11 cellular contexts compared by ENCODE assay signal in genomic region chr2:241269707-241270520, GRCh38. TPM values are rescaled to one million over a fixed set of nuclear protein-coding genes. Genes with fewer than 3 reads are reported as not detected.
DNase-seq lines count a peak whose midpoint lies in the region; ATAC-seq and TF ChIP-seq lines count a peak whose summit lies in the region.
"Had no signal": no experiment of that assay in that cellular context is flagged by ENCODE, and none has a peak within 500 bp of the region (broad histone marks: within the 10 kb centered on the region; RNA-seq: fewer than 3 reads in every experiment).

No MANE protein-coding gene starts in this region.

- H3K27me3 Mint-ChIP-seq in activated T-cell treated with anti-CD3 and anti-CD28 coated beads, Interleukin-2, amount 50 U/mL, for 24 hours: no peaks in the 10 kb centered on the region
- H3K27me3 Mint-ChIP-seq in activated T-cell treated with anti-CD3 and anti-CD28 coated beads, Interleukin-2, amount 50 U/mL, for 72 hours (ENCODE audit: low read depth): no peaks in the 10 kb centered on the region

- H2BK120ac ChIP-seq in mesenchymal stem cell (ENCODE audit: low read depth, low read length): no peak overlapping the region

- no peak for ATAC-seq in activated T-cell treated with anti-CD3 and anti-CD28 coated beads, Interleukin-2, amount 50 U/mL, for 72 hours (replicated peaks in 1 of 2)
- no peak for ATAC-seq in thoracic aorta (ENCODE audit: insufficient number of reproducible peaks, low FRiP score, low read depth)
- ATAC-seq: left colon, sciatic nerve had no signal

- H3K27ac ChIP-seq in brain microvascular endothelial cell (no peak overlapping the region), mesenchymal stem cell (ENCODE audit: low read length, poor library complexity, severe bottlenecking) (no peak overlapping the region), thoracic aorta (no peak overlapping the region)

- H3K23ac ChIP-seq in mesenchymal stem cell (ENCODE audit: low read length in 2 of 2): peak overlapping the region in 1 of 2 experiments; percentile 66

- H3K9me3 Mint-ChIP-seq in activated T-cell treated with anti-CD3 and anti-CD28 coated beads, Interleukin-2, amount 50 U/mL, for 24 hours: no peaks in the 10 kb centered on the region
- H3K9me3 Mint-ChIP-seq in activated T-cell treated with anti-CD3 and anti-CD28 coated beads, Interleukin-2, amount 50 U/mL, for 72 hours: no peaks in the 10 kb centered on the region

- no peak overlapping the region for H3K4ac ChIP-seq in mesenchymal stem cell (ENCODE audit: low read depth in 1 of 2, low read length in 2 of 2)

- no peak overlapping the region for H2BK15ac ChIP-seq in mesenchymal stem cell (ENCODE audit: low read depth, poor library complexity, severe bottlenecking)

- H3K9ac ChIP-seq in mesenchymal stem cell (ENCODE audit: low read length): peak overlapping the region; percentile 91

- no peak overlapping the region for H4K91ac ChIP-seq in mesenchymal stem cell (ENCODE audit: low read length)

- no peak overlapping the region for H3K4me3 Mint-ChIP-seq in activated T-cell treated with anti-CD3 and anti-CD28 coated beads, Interleukin-2, amount 50 U/mL, for 24 hours
- no peak overlapping the region for H3K4me3 Mint-ChIP-seq in activated T-cell treated with anti-CD3 and anti-CD28 coated beads, Interleukin-2, amount 50 U/mL, for 72 hours

- WGBS in mesenchymal stem cell: 96% methylated on average over 15 of the region's 15 CpGs

- H3K36me3 ChIP-seq in brain microvascular endothelial cell (replicated peaks) (peaks cover 39% of the 10 kb centered on the region), mesenchymal stem cell (ENCODE audit: control insufficient read depth in 1 of 2, insufficient read depth in 2 of 2, low read depth in 1 of 2, low read length in 2 of 2) (peaks cover 39 to 42% of the 10 kb centered on the region in 2 experiments), thoracic aorta (peaks cover 21% of the 10 kb centered on the region)

- H3K27me3 ChIP-seq in brain microvascular endothelial cell (replicated peaks) (no peaks in the 10 kb centered on the region), mesenchymal stem cell (ENCODE audit: control insufficient read depth in 1 of 2, insufficient read depth in 1 of 2, low read length in 2 of 2) (no peaks in the 10 kb centered on the region), thoracic aorta (replicated peaks; ENCODE audit: insufficient read depth) (no peaks in the 10 kb centered on the region)

- DNase-seq in activated T-cell treated with anti-CD3 and anti-CD28 coated beads, Interleukin-2, amount 50 U/mL, for 24 hours: no peak
- DNase-seq in activated T-cell treated with anti-CD3 and anti-CD28 coated beads, Interleukin-2, amount 50 U/mL, for 72 hours: no peak
- DNase-seq in brain microvascular endothelial cell: no peak
- no peak for DNase-seq in mesenchymal stem cell
- no peak for DNase-seq in thoracic aorta (ENCODE audit: low spot score)
- no peak for DNase-seq in mesenteric fat pad (ENCODE audit: low spot score)
- DNase-seq in ecto neural progenitor cell (ENCODE audit: low spot score): no peak
- DNase-seq in HK-2 (ENCODE audit: unreplicated experiment): no peak
- DNase-seq: left colon, T-helper 9 cell had no signal

- no peak overlapping the region for H2AK5ac ChIP-seq in mesenchymal stem cell (ENCODE audit: low read length, severe bottlenecking)

- TF ChIP-seq CTCF in brain microvascular endothelial cell (IDR thresholded peaks at IDR 0.05; ENCODE audit: low read depth, low read length, missing control alignments) (no peak), thoracic aorta (IDR thresholded peaks at IDR 0.05) (no peak)

- H3K27ac Mint-ChIP-seq in activated T-cell treated with anti-CD3 and anti-CD28 coated beads, Interleukin-2, amount 50 U/mL, for 24 hours: peak overlapping the region; percentile 34
- H3K27ac Mint-ChIP-seq in activated T-cell treated with anti-CD3 and anti-CD28 coated beads, Interleukin-2, amount 50 U/mL, for 72 hours: no peak overlapping the region

- H2BK5ac ChIP-seq in mesenchymal stem cell (ENCODE audit: low read depth, low read length, poor library complexity, severe bottlenecking): no peak overlapping the region

- peaks cover 1% of the 10 kb centered on the region for H3K79me1 ChIP-seq in mesenchymal stem cell (replicated peaks; ENCODE audit: low read length, poor library complexity, severe bottlenecking)

- in situ Hi-C loops in brain microvascular endothelial cell (cut with HindIII; ENCODE audit: low pct_ligation_motif_present, low sequenced_read_pairs): no loop called here

- peak overlapping the region; percentile 4 for H3K4me3 ChIP-seq in brain microvascular endothelial cell (ENCODE audit: low read depth, low read length)
- H3K4me3 ChIP-seq in mesenchymal stem cell (ENCODE audit: insufficient read depth in 1 of 2, low read depth in 1 of 2, low read length in 2 of 2): peak overlapping the region in 1 of 2 experiments; percentile 82
- peak overlapping the region; percentile 97 for H3K4me3 ChIP-seq in thoracic aorta

- H3K4me1 ChIP-seq in mesenchymal stem cell (ENCODE audit: control insufficient read depth, insufficient read depth, low read depth, low read length) (peaks cover 31% of the 10 kb centered on the region), thoracic aorta (ENCODE audit: control insufficient read depth in 1 of 2, low read depth in 2 of 2) (peaks cover 26 to 42% of the 10 kb centered on the region in 2 donors)

- peaks cover 50% of the 10 kb centered on the region for H3K4me1 Mint-ChIP-seq in activated T-cell treated with anti-CD3 and anti-CD28 coated beads, Interleukin-2, amount 50 U/mL, for 24 hours (ENCODE audit: low read depth)
- H3K4me1 Mint-ChIP-seq in activated T-cell treated with anti-CD3 and anti-CD28 coated beads, Interleukin-2, amount 50 U/mL, for 72 hours (ENCODE audit: low read depth): peaks cover 44% of the 10 kb centered on the region

- peaks cover 56% of the 10 kb centered on the region for H3K36me3 Mint-ChIP-seq in activated T-cell treated with anti-CD3 and anti-CD28 coated beads, Interleukin-2, amount 50 U/mL, for 24 hours (ENCODE audit: low read depth)
- H3K36me3 Mint-ChIP-seq in activated T-cell treated with anti-CD3 and anti-CD28 coated beads, Interleukin-2, amount 50 U/mL, for 72 hours (ENCODE audit: insufficient read depth in 2 of 2): peaks cover 1 to 17% of the 10 kb centered on the region in 2 donors

- H3K9me3 ChIP-seq in mesenchymal stem cell (ENCODE audit: control insufficient read depth, low read length) (no peaks in the 10 kb centered on the region), thoracic aorta (no peaks in the 10 kb centered on the region)

- H2AFZ ChIP-seq in mesenchymal stem cell (ENCODE audit: low read depth, low read length): no peak overlapping the region

- H2BK12ac ChIP-seq in mesenchymal stem cell (ENCODE audit: low read length in 2 of 2): no peak overlapping the region

- no peak overlapping the region for H3K14ac ChIP-seq in mesenchymal stem cell (ENCODE audit: low read length in 2 of 2)

- peak overlapping the region; percentile 87 for H3K4me2 ChIP-seq in mesenchymal stem cell (ENCODE audit: low read length, poor library complexity, severe bottlenecking)

- H4K8ac ChIP-seq in mesenchymal stem cell (ENCODE audit: low read length): no peak overlapping the region

- no peak overlapping the region for H3K18ac ChIP-seq in mesenchymal stem cell (ENCODE audit: low read depth in 1 of 2, low read length in 2 of 2)

RNA-seq across cellular contexts. Expression of gene HDLBP, which starts 45.6 kb away (rescaled TPM):
- 100 to 1,000 TPM; 272 to 283 TPM for total RNA-seq in activated T-cell treated with anti-CD3 and anti-CD28 coated beads, Interleukin-2, amount 50 U/mL, for 72 hours
- polyA plus RNA-seq in mesenchymal stem cell (2013, experiment 1 of 2): 768 TPM
- 740 TPM for polyA plus RNA-seq in mesenchymal stem cell (2013, experiment 2 of 2)
- total RNA-seq in thoracic aorta (100 to 1,000 TPM; 404 to 447 TPM), mesenteric fat pad (492 TPM)

RNA-seq across cellular contexts. Expression of gene SEPTIN2, which starts 45.8 kb away (rescaled TPM):
- total RNA-seq in activated T-cell treated with anti-CD3 and anti-CD28 coated beads, Interleukin-2, amount 50 U/mL, for 72 hours: 100 to 1,000 TPM; 269 to 272 TPM
- polyA plus RNA-seq in mesenchymal stem cell (2013, experiment 1 of 2): 369 TPM
- 372 TPM for polyA plus RNA-seq in mesenchymal stem cell (2013, experiment 2 of 2)
- total RNA-seq in thoracic aorta: 100 to 1,000 TPM; 289 to 405 TPM
- 403 TPM for total RNA-seq in mesenteric fat pad
